In the genomic region with DNA sequence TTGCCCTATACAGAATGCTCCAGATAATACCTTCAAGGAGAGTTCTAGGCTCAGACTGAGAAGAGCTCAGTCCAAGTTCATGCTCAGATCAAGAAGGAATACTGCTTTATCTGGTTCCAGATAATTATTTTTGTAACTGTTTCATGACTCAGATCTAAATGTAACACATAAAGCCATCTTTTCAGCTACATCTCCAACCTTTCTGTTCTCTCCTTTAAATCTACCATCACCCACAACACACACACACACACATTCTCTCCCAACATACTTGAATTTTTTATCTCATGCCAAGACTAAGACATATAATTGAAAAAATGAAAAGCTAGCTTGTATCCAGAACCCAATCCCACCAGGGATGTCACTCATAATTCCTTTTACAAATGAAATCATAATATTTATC, we compare ENCODE assay signal across 21 cellular contexts.
"Had no signal": no experiment of that assay in that cellular context is flagged by ENCODE, and none has a peak within 500 bp of the region (broad histone marks: within the 10 kb centered on the region; RNA-seq: fewer than 3 reads in every experiment).

No MANE protein-coding gene starts in this region.

- H3K4me3 Mint-ChIP-seq: activated CD4-positive, alpha-beta memory T cell treated with anti-CD3 and anti-CD28 coated beads for 36 hours; activated CD8-positive, alpha-beta memory T cell treated with anti-CD3 and anti-CD28 coated beads, Interleukin-2, amount 10 ng/mL, durations not matched to agents 7 days and 5 days; activated naive CD4-positive, alpha-beta T cell treated with anti-CD3 and anti-CD28 coated beads, Interleukin-2, amount 50 U/mL, for 24 hours; activated T-cell treated with anti-CD3 and anti-CD28 coated beads, Interleukin-2, amount 50 U/mL, for 24 hours; memory B cell; natural killer cell treated with Interleukin-12 subunit alpha and Interleukin-12 subunit beta and Interleukin-15 and Interleukin-18, amount 100 ng/mL, for 72 hours; stimulated activated naive B cell treated with anti-CD40 and anti-IgM and Interleukin-4, amounts not matched to agents 10 μg/mL and 1 μg/mL and 100 μg/mL, for 72 hours had no signal

- H3K4me1 ChIP-seq: body of pancreas had no signal

- H3K27me3 ChIP-seq: adrenal gland, body of pancreas, thyroid gland, uterus had no signal

- H3K4me3 ChIP-seq: adrenal gland, body of pancreas, coronary artery, skin epidermis, thyroid gland, uterus had no signal

- H3K4me1 Mint-ChIP-seq: activated naive CD4-positive, alpha-beta T cell treated with anti-CD3 and anti-CD28 coated beads, Interleukin-2, amount 50 U/mL, for 24 hours had no signal

- H3K27ac ChIP-seq: adrenal gland, body of pancreas, coronary artery, skin epidermis, thyroid gland, VCaP had no signal

- H3K36me3 Mint-ChIP-seq: activated naive CD4-positive, alpha-beta T cell treated with anti-CD3 and anti-CD28 coated beads, Interleukin-2, amount 50 U/mL, for 24 hours; natural killer cell treated with Interleukin-12 subunit alpha and Interleukin-12 subunit beta and Interleukin-15 and Interleukin-18, amount 100 ng/mL, for 72 hours had no signal

- H3K36me3 ChIP-seq: adrenal gland, thyroid gland, uterus had no signal

- H3K27me3 Mint-ChIP-seq: activated CD4-positive, alpha-beta memory T cell treated with anti-CD3 and anti-CD28 coated beads for 36 hours; activated CD8-positive, alpha-beta memory T cell treated with anti-CD3 and anti-CD28 coated beads, Interleukin-2, amount 10 ng/mL, durations not matched to agents 7 days and 5 days; activated naive CD4-positive, alpha-beta T cell treated with anti-CD3 and anti-CD28 coated beads, Interleukin-2, amount 50 U/mL, for 24 hours; activated T-cell treated with anti-CD3 and anti-CD28 coated beads, Interleukin-2, amount 50 U/mL, for 24 hours; memory B cell; natural killer cell treated with Interleukin-12 subunit alpha and Interleukin-12 subunit beta and Interleukin-15 and Interleukin-18, amount 100 ng/mL, for 72 hours; stimulated activated naive B cell treated with anti-CD40 and anti-IgM and Interleukin-4, amounts not matched to agents 10 μg/mL and 1 μg/mL and 100 μg/mL, for 72 hours had no signal

- H3K9me3 Mint-ChIP-seq: activated CD4-positive, alpha-beta memory T cell treated with anti-CD3 and anti-CD28 coated beads for 36 hours; activated naive CD4-positive, alpha-beta T cell treated with anti-CD3 and anti-CD28 coated beads, Interleukin-2, amount 50 U/mL, for 24 hours; activated T-cell treated with anti-CD3 and anti-CD28 coated beads, Interleukin-2, amount 50 U/mL, for 24 hours; memory B cell; natural killer cell treated with Interleukin-12 subunit alpha and Interleukin-12 subunit beta and Interleukin-15 and Interleukin-18, amount 100 ng/mL, for 72 hours had no signal

- H3K27ac Mint-ChIP-seq: activated CD4-positive, alpha-beta memory T cell treated with anti-CD3 and anti-CD28 coated beads for 36 hours; activated CD8-positive, alpha-beta memory T cell treated with anti-CD3 and anti-CD28 coated beads, Interleukin-2, amount 10 ng/mL, durations not matched to agents 7 days and 5 days; activated naive CD4-positive, alpha-beta T cell treated with anti-CD3 and anti-CD28 coated beads, Interleukin-2, amount 50 U/mL, for 24 hours; activated T-cell treated with anti-CD3 and anti-CD28 coated beads, Interleukin-2, amount 50 U/mL, for 24 hours; memory B cell; natural killer cell treated with Interleukin-12 subunit alpha and Interleukin-12 subunit beta and Interleukin-15 and Interleukin-18, amount 100 ng/mL, for 72 hours; stimulated activated naive B cell treated with anti-CD40 and anti-IgM and Interleukin-4, amounts not matched to agents 10 μg/mL and 1 μg/mL and 100 μg/mL, for 72 hours had no signal

- H3K9me3 ChIP-seq: adrenal gland, body of pancreas, thyroid gland, uterus had no signal

- DNase-seq: activated CD4-positive, alpha-beta memory T cell treated with anti-CD3 and anti-CD28 coated beads for 36 hours; activated CD4-positive, alpha-beta T cell treated with anti-CD3 and anti-CD28 coated beads for 1 hour; activated CD8-positive, alpha-beta memory T cell treated with anti-CD3 and anti-CD28 coated beads, Interleukin-2, amount 10 ng/mL, durations not matched to agents 7 days and 5 days; activated T-cell treated with anti-CD3 and anti-CD28 coated beads, Interleukin-2, amount 50 U/mL, for 24 hours; adrenal gland; body of pancreas; central memory CD4-positive, alpha-beta T cell; hypothalamus; kidney glomerular epithelial cell; left ventricle myocardium superior; stimulated activated CD4-positive, alpha-beta T cell treated with anti-CD3 and anti-CD28 coated beads, Interleukin-15, amount 100 ng/mL, for 24 hours; stimulated activated CD4-positive, alpha-beta T cell treated with anti-CD3 and anti-CD28 coated beads, Interleukin-4, amount 100 ng/mL, for 1 hour; stimulated activated naive B cell treated with anti-CD40 and anti-IgM and Interleukin-4, amounts not matched to agents 10 μg/mL and 1 μg/mL and 100 μg/mL, for 72 hours; thyroid gland; uterus had no signal
